In genomic region chr2:160474319-160474645, GRCh38 we compare ENCODE assay signal across 13 cellular contexts. TPM values are rescaled to one million over a fixed set of nuclear protein-coding genes. Genes with fewer than 3 reads are reported as not detected.
DNase-seq lines count a peak whose midpoint lies in the region; ATAC-seq, FAIRE-seq and TF ChIP-seq lines count a peak whose summit lies in the region.
"Had no signal": no experiment of that assay in that cellular context is flagged by ENCODE, and none has a peak within 500 bp of the region (broad histone marks: within the 10 kb centered on the region; RNA-seq: fewer than 3 reads in every experiment).

No MANE protein-coding gene starts in this region.

- DNase-seq in activated naive CD4-positive, alpha-beta T cell treated with anti-CD3 and anti-CD28 coated beads, Interleukin-2, amount 10 ng/mL, durations not matched to agents 7 days and 5 days, result no peak
- DNase-seq in activated naive CD4-positive, alpha-beta T cell treated with anti-CD3 and anti-CD28 coated beads, Interleukin-2, amount 50 U/mL, for 16 hours, result no peak
- no peak for DNase-seq in activated T-helper 2 cell treated with anti-CD3 and anti-CD28 coated beads, Interferon-gamma antibody, Interleukin-2, Interleukin-4, amounts not matched to agents 10 μg/mL and 5 μg/mL and 100 μg/mL, durations not matched to agents 14 hours and 24 hours and 36 hours (ENCODE audit: low spot score)
- DNase-seq in transverse colon, result no peak
- DNase-seq in RCC 7860 (ENCODE audit: low spot score), result no peak
- DNase-seq: activated B cell treated with CpG ODN at 0.5 μM for 24 hours; activated effector memory CD4-positive, alpha-beta T cell treated with Interleukin-2 at 50 U/mL for 16 hours; SK-N-SH; upper lobe of left lung had no signal

- H3K4me3 ChIP-seq in gastroesophageal sphincter (no peak overlapping the region), transverse colon (no peak overlapping the region)
- H3K4me3 ChIP-seq: lung, upper lobe of left lung had no signal

- TF ChIP-seq CTCF in gastroesophageal sphincter (IDR thresholded peaks at IDR 0.05), result no peak
- no peak for TF ChIP-seq CTCF in transverse colon (IDR thresholded peaks at IDR 0.05)

- TF ChIP-seq POLR2A in gastroesophageal sphincter (IDR thresholded peaks at IDR 0.05) (no peak), transverse colon (IDR thresholded peaks at IDR 0.05) (no peak)

- FAIRE-seq in RCC 7860 (lab: Jason Lieb, UNC), result no peak

- peaks cover 19% of the 10 kb centered on the region for H3K36me3 Mint-ChIP-seq in activated naive CD4-positive, alpha-beta T cell treated with anti-CD3 and anti-CD28 coated beads, Interleukin-2, amount 10 ng/mL, durations not matched to agents 7 days and 5 days
- H3K36me3 Mint-ChIP-seq in activated T-helper 2 cell treated with anti-CD3 and anti-CD28 coated beads, Interferon-gamma antibody, Interleukin-2, Interleukin-4, amounts not matched to agents 10 μg/mL and 5 μg/mL and 100 μg/mL, durations not matched to agents 14 hours and 24 hours and 36 hours (ENCODE audit: low read depth), result peaks cover 8% of the 10 kb centered on the region

- intact Hi-C loops in activated T-helper 2 cell treated with anti-CD3 and anti-CD28 coated beads, Interferon-gamma antibody, Interleukin-2, Interleukin-4, amounts not matched to agents 10 μg/mL and 5 μg/mL and 100 μg/mL, durations not matched to agents 14 hours and 24 hours and 36 hours (cut with micrococcal nuclease), result loop anchor here (5.0 kb wide), 1 partner anchor 43 kb away; no protein-coding TSS in a partner anchor
- intact Hi-C loops in transverse colon (cut with DNase I; ENCODE audit: low total_unique reads), result loop anchor here (10.0 kb wide), 1 partner anchor 49 kb away; no protein-coding TSS in a partner anchor

- H3K36me3 ChIP-seq in gastroesophageal sphincter, result no peaks in the 10 kb centered on the region
- no peaks in the 10 kb centered on the region for H3K36me3 ChIP-seq in transverse colon
- H3K36me3 ChIP-seq: upper lobe of left lung had no signal

- in situ Hi-C loops in transverse colon (cut with MboI; ENCODE audit: low pct_ligation_motif_present in 1 of 4, low pct_unique_long_range_greater_than_20kb in 1 of 4, low sequenced_read_pairs in 3 of 4), result loop anchor here in 1 of 4 donors (10.0 kb wide), 1 partner anchor 59 kb away; no protein-coding TSS in a partner anchor

- no peak for TF ChIP-seq EP300 in gastroesophageal sphincter (IDR thresholded peaks at IDR 0.05)
- no peak for TF ChIP-seq EP300 in transverse colon (IDR thresholded peaks at IDR 0.05; ENCODE audit: low read depth)

- no peaks in the 10 kb centered on the region for H3K27me3 Mint-ChIP-seq in activated naive CD4-positive, alpha-beta T cell treated with anti-CD3 and anti-CD28 coated beads, Interleukin-2, amount 10 ng/mL, durations not matched to agents 7 days and 5 days
- no peaks in the 10 kb centered on the region for H3K27me3 Mint-ChIP-seq in activated T-helper 2 cell treated with anti-CD3 and anti-CD28 coated beads, Interferon-gamma antibody, Interleukin-2, Interleukin-4, amounts not matched to agents 10 μg/mL and 5 μg/mL and 100 μg/mL, durations not matched to agents 14 hours and 24 hours and 36 hours (ENCODE audit: low read depth)

- H3K27ac ChIP-seq in gastroesophageal sphincter, result peak overlapping the region in 3 of 4 donors; percentile 54 to 73 (median 73)
- peak overlapping the region; percentile 49 to 75 (median 63) for H3K27ac ChIP-seq in transverse colon

- H3K4me1 Mint-ChIP-seq in activated naive CD4-positive, alpha-beta T cell treated with anti-CD3 and anti-CD28 coated beads, Interleukin-2, amount 10 ng/mL, durations not matched to agents 7 days and 5 days, result peaks cover 80% of the 10 kb centered on the region
- peaks cover 48% of the 10 kb centered on the region for H3K4me1 Mint-ChIP-seq in activated T-helper 2 cell treated with anti-CD3 and anti-CD28 coated beads, Interferon-gamma antibody, Interleukin-2, Interleukin-4, amounts not matched to agents 10 μg/mL and 5 μg/mL and 100 μg/mL, durations not matched to agents 14 hours and 24 hours and 36 hours (ENCODE audit: low read depth)
- H3K4me1 Mint-ChIP-seq: activated B cell treated with CpG ODN at 0.5 μM for 24 hours had no signal

- peak overlapping the region; percentile 87 for H3K27ac Mint-ChIP-seq in activated naive CD4-positive, alpha-beta T cell treated with anti-CD3 and anti-CD28 coated beads, Interleukin-2, amount 10 ng/mL, durations not matched to agents 7 days and 5 days
- H3K27ac Mint-ChIP-seq in activated T-helper 2 cell treated with anti-CD3 and anti-CD28 coated beads, Interferon-gamma antibody, Interleukin-2, Interleukin-4, amounts not matched to agents 10 μg/mL and 5 μg/mL and 100 μg/mL, durations not matched to agents 14 hours and 24 hours and 36 hours, result peak overlapping the region; percentile 60
- H3K27ac Mint-ChIP-seq: activated B cell treated with CpG ODN at 0.5 μM for 24 hours had no signal

- peak overlapping the region; percentile 49 for H3K4me3 Mint-ChIP-seq in activated naive CD4-positive, alpha-beta T cell treated with anti-CD3 and anti-CD28 coated beads, Interleukin-2, amount 10 ng/mL, durations not matched to agents 7 days and 5 days
- no peak overlapping the region for H3K4me3 Mint-ChIP-seq in activated T-helper 2 cell treated with anti-CD3 and anti-CD28 coated beads, Interferon-gamma antibody, Interleukin-2, Interleukin-4, amounts not matched to agents 10 μg/mL and 5 μg/mL and 100 μg/mL, durations not matched to agents 14 hours and 24 hours and 36 hours (ENCODE audit: low read depth)
- H3K4me3 Mint-ChIP-seq: activated B cell treated with CpG ODN at 0.5 μM for 24 hours had no signal

- no peaks in the 10 kb centered on the region for H3K9me3 Mint-ChIP-seq in activated naive CD4-positive, alpha-beta T cell treated with anti-CD3 and anti-CD28 coated beads, Interleukin-2, amount 10 ng/mL, durations not matched to agents 7 days and 5 days
- no peaks in the 10 kb centered on the region for H3K9me3 Mint-ChIP-seq in activated T-helper 2 cell treated with anti-CD3 and anti-CD28 coated beads, Interferon-gamma antibody, Interleukin-2, Interleukin-4, amounts not matched to agents 10 μg/mL and 5 μg/mL and 100 μg/mL, durations not matched to agents 14 hours and 24 hours and 36 hours
- H3K9me3 Mint-ChIP-seq: activated B cell treated with CpG ODN at 0.5 μM for 24 hours had no signal

- H3K4me1 ChIP-seq in gastroesophageal sphincter (peaks cover 10 to 90% (median 23%) of the 10 kb centered on the region in 3 donors), transverse colon (peaks cover 16 to 38% (median 18%) of the 10 kb centered on the region in 4 donors)

- H3K27me3 ChIP-seq in gastroesophageal sphincter (no peaks in the 10 kb centered on the region), transverse colon (no peaks in the 10 kb centered on the region)
- H3K27me3 ChIP-seq: upper lobe of left lung had no signal

- CTCF ChIA-PET in activated naive CD4-positive, alpha-beta T cell treated with anti-CD3 and anti-CD28 coated beads, Interleukin-2, amount 10 ng/mL, durations not matched to agents 7 days and 5 days (lab: Charles Lee), result no interaction called here

- 45 to 53% methylated on average over 6 of the region's 6 CpGs for WGBS in gastroesophageal sphincter (ENCODE audit: low coverage in 1 of 2), 2 donors
- WGBS in transverse colon (ENCODE audit: low coverage in 1 of 2), 2 donors, result 67 to 78% methylated on average over 6 of the region's 6 CpGs

- H3K9me3 ChIP-seq in gastroesophageal sphincter (no peaks in the 10 kb centered on the region), transverse colon (no peaks in the 10 kb centered on the region)
- H3K9me3 ChIP-seq: SK-N-SH, upper lobe of left lung had no signal

- no peak for ATAC-seq in gastroesophageal sphincter
- ATAC-seq in HG02678 (IDR thresholded peaks at IDR 0.05; ENCODE audit: unreplicated experiment), result no peak
- no peak for ATAC-seq in GM21576 (IDR thresholded peaks at IDR 0.05; ENCODE audit: unreplicated experiment)

RNA-seq across cellular contexts. Expression of gene RBMS1, which starts 19.3 kb away (rescaled TPM):
- 40.1 and 42.2 TPM in 2 replicates for total RNA-seq in activated T-helper 2 cell treated with anti-CD3 and anti-CD28 coated beads, Interferon-gamma antibody, Interleukin-2, Interleukin-4, amounts not matched to agents 10 μg/mL and 5 μg/mL and 100 μg/mL, durations not matched to agents 14 hours and 24 hours and 36 hours
- total RNA-seq in gastroesophageal sphincter, result 100 to 1,000 TPM in 1 of 4 donors, 10 to 100 TPM in 3; 86.0 to 110 (median 91.5) TPM
- total RNA-seq in transverse colon, result 10 to 100 TPM; 13.5 to 31.6 (median 23.0) TPM
